In the genomic region with DNA sequence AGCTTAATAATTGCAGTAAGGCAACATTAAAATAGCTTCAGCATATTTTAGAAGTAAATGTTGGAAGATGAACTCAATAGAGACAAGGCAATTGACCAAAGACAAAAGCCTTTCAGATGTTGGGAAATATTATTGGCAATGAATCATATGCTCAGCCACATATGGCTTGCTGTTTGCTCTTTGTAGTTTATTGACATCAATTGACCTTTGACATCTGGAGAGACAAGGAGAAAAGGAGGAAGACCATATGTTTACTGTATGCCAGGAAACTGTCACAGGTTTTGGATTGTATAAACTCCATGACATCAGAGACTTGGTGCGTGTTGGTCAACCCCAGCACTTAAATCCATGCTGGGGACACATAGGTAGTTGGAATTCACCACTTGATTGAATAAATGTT, we compare ENCODE assay signal across 1 cellular context.
TF ChIP-seq lines count a peak whose summit lies in the region.

No MANE protein-coding gene starts in this region.

TF ChIP-seq in HepG2, 621 proteins besides CTCF, POLR2A, EP300 and RAD21 (continued from another document and continues in another):
- TF ChIP-seq, protein P1, sequence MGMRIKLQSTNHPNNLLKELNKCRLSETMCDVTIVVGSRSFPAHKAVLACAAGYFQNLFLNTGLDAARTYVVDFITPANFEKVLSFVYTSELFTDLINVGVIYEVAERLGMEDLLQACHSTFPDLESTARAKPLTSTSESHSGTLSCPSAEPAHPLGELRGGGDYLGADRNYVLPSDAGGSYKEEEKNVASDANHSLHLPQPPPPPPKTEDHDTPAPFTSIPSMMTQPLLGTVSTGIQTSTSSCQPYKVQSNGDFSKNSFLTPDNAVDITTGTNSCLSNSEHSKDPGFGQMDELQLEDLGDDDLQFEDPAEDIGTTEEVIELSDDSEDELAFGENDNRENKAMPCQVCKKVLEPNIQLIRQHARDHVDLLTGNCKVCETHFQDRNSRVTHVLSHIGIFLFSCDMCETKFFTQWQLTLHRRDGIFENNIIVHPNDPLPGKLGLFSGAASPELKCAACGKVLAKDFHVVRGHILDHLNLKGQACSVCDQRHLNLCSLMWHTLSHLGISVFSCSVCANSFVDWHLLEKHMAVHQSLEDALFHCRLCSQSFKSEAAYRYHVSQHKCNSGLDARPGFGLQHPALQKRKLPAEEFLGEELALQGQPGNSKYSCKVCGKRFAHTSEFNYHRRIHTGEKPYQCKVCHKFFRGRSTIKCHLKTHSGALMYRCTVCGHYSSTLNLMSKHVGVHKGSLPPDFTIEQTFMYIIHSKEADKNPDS (CRISPR knock-in tag; IDR thresholded peaks at IDR 0.05), result no peak
- TF ChIP-seq ZFP36L1 (CRISPR knock-in tag; IDR thresholded peaks at IDR 0.05) (no peak), TCF7L2 (IDR thresholded peaks at IDR 0.05; ENCODE audit: low read depth, low read length) (no peak), ZNF780A (CRISPR knock-in tag; IDR thresholded peaks at IDR 0.05) (no peak), ZNF3 (CRISPR knock-in tag; IDR thresholded peaks at IDR 0.05) (no peak), KMT2A (CRISPR knock-in tag; IDR thresholded peaks at IDR 0.05) (no peak), WIZ (CRISPR knock-in tag; IDR thresholded peaks at IDR 0.05) (no peak), ZSCAN22 (CRISPR knock-in tag; IDR thresholded peaks at IDR 0.05) (no peak), TBX3 (IDR thresholded peaks at IDR 0.05; ENCODE audit: borderline replicate concordance) (no peak), ZNF597 (CRISPR knock-in tag; IDR thresholded peaks at IDR 0.05) (no peak), IRF2 (CRISPR knock-in tag; IDR thresholded peaks at IDR 0.05) (no peak), ATF3 (CRISPR knock-in tag; IDR thresholded peaks at IDR 0.05) (no peak), HDAC2 (CRISPR knock-in tag; IDR thresholded peaks at IDR 0.05) (no peak), SALL1 (CRISPR knock-in tag; IDR thresholded peaks at IDR 0.05) (no peak), SIN3A (IDR thresholded peaks at IDR 0.05; ENCODE audit: borderline replicate concordance, low read depth, low read length) (no peak), ZSCAN20 (CRISPR knock-in tag; IDR thresholded peaks at IDR 0.05; ENCODE audit: borderline replicate concordance) (no peak), BRD4 (CRISPR knock-in tag; IDR thresholded peaks at IDR 0.05) (no peak), ZNF572 (CRISPR knock-in tag; IDR thresholded peaks at IDR 0.05) (no peak), TP53 (CRISPR knock-in tag; conservative IDR thresholded peaks at IDR 0.05) (no peak), ZSCAN31 (CRISPR knock-in tag; IDR thresholded peaks at IDR 0.05; ENCODE audit: low read depth) (no peak), PRDM10 (CRISPR knock-in tag; IDR thresholded peaks at IDR 0.05; ENCODE audit: low read depth) (no peak), ARID2 (CRISPR knock-in tag; IDR thresholded peaks at IDR 0.05; ENCODE audit: borderline replicate concordance) (no peak)
- TF ChIP-seq, protein P2, sequence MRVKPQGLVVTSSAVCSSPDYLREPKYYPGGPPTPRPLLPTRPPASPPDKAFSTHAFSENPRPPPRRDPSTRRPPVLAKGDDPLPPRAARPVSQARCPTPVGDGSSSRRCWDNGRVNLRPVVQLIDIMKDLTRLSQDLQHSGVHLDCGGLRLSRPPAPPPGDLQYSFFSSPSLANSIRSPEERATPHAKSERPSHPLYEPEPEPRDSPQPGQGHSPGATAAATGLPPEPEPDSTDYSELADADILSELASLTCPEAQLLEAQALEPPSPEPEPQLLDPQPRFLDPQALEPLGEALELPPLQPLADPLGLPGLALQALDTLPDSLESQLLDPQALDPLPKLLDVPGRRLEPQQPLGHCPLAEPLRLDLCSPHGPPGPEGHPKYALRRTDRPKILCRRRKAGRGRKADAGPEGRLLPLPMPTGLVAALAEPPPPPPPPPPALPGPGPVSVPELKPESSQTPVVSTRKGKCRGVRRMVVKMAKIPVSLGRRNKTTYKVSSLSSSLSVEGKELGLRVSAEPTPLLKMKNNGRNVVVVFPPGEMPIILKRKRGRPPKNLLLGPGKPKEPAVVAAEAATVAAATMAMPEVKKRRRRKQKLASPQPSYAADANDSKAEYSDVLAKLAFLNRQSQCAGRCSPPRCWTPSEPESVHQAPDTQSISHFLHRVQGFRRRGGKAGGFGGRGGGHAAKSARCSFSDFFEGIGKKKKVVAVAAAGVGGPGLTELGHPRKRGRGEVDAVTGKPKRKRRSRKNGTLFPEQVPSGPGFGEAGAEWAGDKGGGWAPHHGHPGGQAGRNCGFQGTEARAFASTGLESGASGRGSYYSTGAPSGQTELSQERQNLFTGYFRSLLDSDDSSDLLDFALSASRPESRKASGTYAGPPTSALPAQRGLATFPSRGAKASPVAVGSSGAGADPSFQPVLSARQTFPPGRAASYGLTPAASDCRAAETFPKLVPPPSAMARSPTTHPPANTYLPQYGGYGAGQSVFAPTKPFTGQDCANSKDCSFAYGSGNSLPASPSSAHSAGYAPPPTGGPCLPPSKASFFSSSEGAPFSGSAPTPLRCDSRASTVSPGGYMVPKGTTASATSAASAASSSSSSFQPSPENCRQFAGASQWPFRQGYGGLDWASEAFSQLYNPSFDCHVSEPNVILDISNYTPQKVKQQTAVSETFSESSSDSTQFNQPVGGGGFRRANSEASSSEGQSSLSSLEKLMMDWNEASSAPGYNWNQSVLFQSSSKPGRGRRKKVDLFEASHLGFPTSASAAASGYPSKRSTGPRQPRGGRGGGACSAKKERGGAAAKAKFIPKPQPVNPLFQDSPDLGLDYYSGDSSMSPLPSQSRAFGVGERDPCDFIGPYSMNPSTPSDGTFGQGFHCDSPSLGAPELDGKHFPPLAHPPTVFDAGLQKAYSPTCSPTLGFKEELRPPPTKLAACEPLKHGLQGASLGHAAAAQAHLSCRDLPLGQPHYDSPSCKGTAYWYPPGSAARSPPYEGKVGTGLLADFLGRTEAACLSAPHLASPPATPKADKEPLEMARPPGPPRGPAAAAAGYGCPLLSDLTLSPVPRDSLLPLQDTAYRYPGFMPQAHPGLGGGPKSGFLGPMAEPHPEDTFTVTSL (CRISPR knock-in tag; IDR thresholded peaks at IDR 0.05; ENCODE audit: borderline replicate concordance), result peak; percentile 73; the same call in 1 of the 2 replicates
- TF ChIP-seq, protein P3, sequence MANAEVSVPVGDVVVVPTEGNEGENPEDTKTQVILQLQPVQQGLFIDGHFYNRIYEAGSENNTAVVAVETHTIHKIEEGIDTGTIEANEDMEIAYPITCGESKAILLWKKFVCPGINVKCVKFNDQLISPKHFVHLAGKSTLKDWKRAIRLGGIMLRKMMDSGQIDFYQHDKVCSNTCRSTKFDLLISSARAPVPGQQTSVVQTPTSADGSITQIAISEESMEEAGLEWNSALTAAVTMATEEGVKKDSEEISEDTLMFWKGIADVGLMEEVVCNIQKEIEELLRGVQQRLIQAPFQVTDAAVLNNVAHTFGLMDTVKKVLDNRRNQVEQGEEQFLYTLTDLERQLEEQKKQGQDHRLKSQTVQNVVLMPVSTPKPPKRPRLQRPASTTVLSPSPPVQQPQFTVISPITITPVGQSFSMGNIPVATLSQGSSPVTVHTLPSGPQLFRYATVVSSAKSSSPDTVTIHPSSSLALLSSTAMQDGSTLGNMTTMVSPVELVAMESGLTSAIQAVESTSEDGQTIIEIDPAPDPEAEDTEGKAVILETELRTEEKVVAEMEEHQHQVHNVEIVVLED (CRISPR knock-in tag; IDR thresholded peaks at IDR 0.05; ENCODE audit: borderline replicate concordance), result no peak
- TF ChIP-seq, protein P4, sequence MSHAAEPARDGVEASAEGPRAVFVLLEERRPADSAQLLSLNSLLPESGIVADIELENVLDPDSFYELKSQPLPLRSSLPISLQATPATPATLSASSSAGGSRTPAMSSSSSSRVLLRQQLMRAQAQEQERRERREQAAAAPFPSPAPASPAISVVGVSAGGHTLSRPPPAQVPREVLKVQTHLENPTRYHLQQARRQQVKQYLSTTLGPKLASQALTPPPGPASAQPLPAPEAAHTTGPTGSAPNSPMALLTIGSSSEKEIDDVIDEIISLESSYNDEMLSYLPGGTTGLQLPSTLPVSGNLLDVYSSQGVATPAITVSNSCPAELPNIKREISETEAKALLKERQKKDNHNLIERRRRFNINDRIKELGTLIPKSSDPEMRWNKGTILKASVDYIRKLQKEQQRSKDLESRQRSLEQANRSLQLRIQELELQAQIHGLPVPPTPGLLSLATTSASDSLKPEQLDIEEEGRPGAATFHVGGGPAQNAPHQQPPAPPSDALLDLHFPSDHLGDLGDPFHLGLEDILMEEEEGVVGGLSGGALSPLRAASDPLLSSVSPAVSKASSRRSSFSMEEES (CRISPR knock-in tag; IDR thresholded peaks at IDR 0.05), result peak; percentile 76
- TF ChIP-seq, protein P5, sequence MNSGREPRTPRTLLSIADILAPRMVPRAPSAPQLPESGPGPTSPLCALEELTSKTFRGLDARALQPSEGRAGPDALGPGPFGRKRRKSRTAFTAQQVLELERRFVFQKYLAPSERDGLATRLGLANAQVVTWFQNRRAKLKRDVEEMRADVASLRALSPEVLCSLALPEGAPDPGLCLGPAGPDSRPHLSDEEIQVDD (CRISPR knock-in tag; IDR thresholded peaks at IDR 0.05; ENCODE audit: borderline replicate concordance), result no peak
- TF ChIP-seq, protein P6, sequence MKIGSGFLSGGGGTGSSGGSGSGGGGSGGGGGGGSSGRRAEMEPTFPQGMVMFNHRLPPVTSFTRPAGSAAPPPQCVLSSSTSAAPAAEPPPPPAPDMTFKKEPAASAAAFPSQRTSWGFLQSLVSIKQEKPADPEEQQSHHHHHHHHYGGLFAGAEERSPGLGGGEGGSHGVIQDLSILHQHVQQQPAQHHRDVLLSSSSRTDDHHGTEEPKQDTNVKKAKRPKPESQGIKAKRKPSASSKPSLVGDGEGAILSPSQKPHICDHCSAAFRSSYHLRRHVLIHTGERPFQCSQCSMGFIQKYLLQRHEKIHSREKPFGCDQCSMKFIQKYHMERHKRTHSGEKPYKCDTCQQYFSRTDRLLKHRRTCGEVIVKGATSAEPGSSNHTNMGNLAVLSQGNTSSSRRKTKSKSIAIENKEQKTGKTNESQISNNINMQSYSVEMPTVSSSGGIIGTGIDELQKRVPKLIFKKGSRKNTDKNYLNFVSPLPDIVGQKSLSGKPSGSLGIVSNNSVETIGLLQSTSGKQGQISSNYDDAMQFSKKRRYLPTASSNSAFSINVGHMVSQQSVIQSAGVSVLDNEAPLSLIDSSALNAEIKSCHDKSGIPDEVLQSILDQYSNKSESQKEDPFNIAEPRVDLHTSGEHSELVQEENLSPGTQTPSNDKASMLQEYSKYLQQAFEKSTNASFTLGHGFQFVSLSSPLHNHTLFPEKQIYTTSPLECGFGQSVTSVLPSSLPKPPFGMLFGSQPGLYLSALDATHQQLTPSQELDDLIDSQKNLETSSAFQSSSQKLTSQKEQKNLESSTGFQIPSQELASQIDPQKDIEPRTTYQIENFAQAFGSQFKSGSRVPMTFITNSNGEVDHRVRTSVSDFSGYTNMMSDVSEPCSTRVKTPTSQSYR (CRISPR knock-in tag; IDR thresholded peaks at IDR 0.05; ENCODE audit: borderline replicate concordance), result no peak
